10 cellular contexts compared by ENCODE assay signal in the genomic region with DNA sequence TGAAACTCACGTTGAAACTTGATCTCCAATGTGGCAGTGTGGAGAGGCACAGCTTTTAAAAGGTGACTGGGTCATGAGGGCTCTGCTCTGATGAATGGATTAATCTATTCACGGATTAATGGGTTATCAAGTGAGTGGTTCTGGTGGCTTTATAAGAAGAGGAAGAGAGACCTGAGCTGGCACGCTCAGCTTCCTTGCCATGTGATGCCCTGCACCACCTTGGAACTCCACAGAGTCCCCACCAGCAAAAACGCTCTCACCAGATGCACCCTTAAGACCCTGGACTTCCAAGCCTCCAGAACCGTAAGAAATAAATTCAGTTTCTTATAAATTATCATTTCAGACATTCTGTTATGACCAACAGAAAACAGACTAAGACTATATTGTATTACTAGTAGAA. TPM values are rescaled to one million over a fixed set of nuclear protein-coding genes. Genes with fewer than 3 reads are reported as not detected.
A peak's percentile ranks its signal among the peaks of the same experiment; 100 is the strongest.
DNase-seq lines count a peak whose midpoint lies in the region; ATAC-seq and TF ChIP-seq lines count a peak whose summit lies in the region.
"Had no signal": no experiment of that assay in that cellular context is flagged by ENCODE, and none has a peak within 500 bp of the region (broad histone marks: within the 10 kb centered on the region; RNA-seq: fewer than 3 reads in every experiment).

No MANE protein-coding gene starts in this region.

- H3K36me3 ChIP-seq in Peyer's patch (no peaks in the 10 kb centered on the region), esophagus muscularis mucosa (no peaks in the 10 kb centered on the region), suprapubic skin (no peaks in the 10 kb centered on the region)

- TF ChIP-seq EP300 in esophagus muscularis mucosa (IDR thresholded peaks at IDR 0.05) (no peak), suprapubic skin (IDR thresholded peaks at IDR 0.05) (no peak)

- TF ChIP-seq CTCF in Peyer's patch (IDR thresholded peaks at IDR 0.05) (no peak), esophagus muscularis mucosa (IDR thresholded peaks at IDR 0.05) (no peak), suprapubic skin (IDR thresholded peaks at IDR 0.05) (no peak)

- no peaks in the 10 kb centered on the region for H3K9me3 ChIP-seq in Peyer's patch
- H3K9me3 ChIP-seq in esophagus muscularis mucosa = no peaks in the 10 kb centered on the region
- H3K9me3 ChIP-seq in suprapubic skin = no peaks in the 10 kb centered on the region

- no peak for ATAC-seq in HG03175 (IDR thresholded peaks at IDR 0.05; ENCODE audit: unreplicated experiment)

- H3K27me3 ChIP-seq in Peyer's patch (no peaks in the 10 kb centered on the region), esophagus muscularis mucosa (no peaks in the 10 kb centered on the region), suprapubic skin (no peaks in the 10 kb centered on the region)

- TF ChIP-seq POLR2A in Peyer's patch (IDR thresholded peaks at IDR 0.05) = no peak
- TF ChIP-seq POLR2A in esophagus muscularis mucosa (IDR thresholded peaks at IDR 0.05; ENCODE audit: low read depth) = no peak
- TF ChIP-seq POLR2A in suprapubic skin (IDR thresholded peaks at IDR 0.05) = no peak

- H3K4me3 ChIP-seq in Peyer's patch (peak overlapping the region in 3 of 4 donors; percentile 23 to 87 (median 81)), esophagus muscularis mucosa (peak overlapping the region in 3 of 4 donors; percentile 77 to 82 (median 81)), suprapubic skin (peak overlapping the region; percentile 97)

- H3K4me1 ChIP-seq in Peyer's patch (peaks cover 0 to 44% (median 8%) of the 10 kb centered on the region in 4 donors), esophagus muscularis mucosa (peaks cover 33 to 68% (median 59%) of the 10 kb centered on the region in 4 donors), suprapubic skin (peaks cover 58% of the 10 kb centered on the region)

- intact Hi-C loops in esophagus muscularis mucosa (cut with DNase I) = loop anchor here (5.0 kb wide), 1 partner anchor 98 kb away; a partner anchor contains a TSS

- H3K27ac ChIP-seq in Peyer's patch (peak overlapping the region in 1 of 4 donors; percentile 98), esophagus muscularis mucosa (replicated peaks in 1 of 4) (no peak overlapping the region), suprapubic skin (no peak overlapping the region)

- peak; percentile 24 for DNase-seq in activated naive CD4-positive, alpha-beta T cell treated with Interleukin-2 at 50 U/mL for 16 hours
- DNase-seq in activated naive CD4-positive, alpha-beta T cell treated with anti-CD3 and anti-CD28 coated beads, Interleukin-2, amount 50 U/mL, for 16 hours = no peak
- DNase-seq in Peyer's patch (peak in 2 of 3 donors; percentile 57 to 64), esophagus muscularis mucosa (ENCODE audit: extremely low spot score) (peak; percentile 57), suprapubic skin (ENCODE audit: low spot score in 2 of 2) (no peak), D341Med (ENCODE audit: low spot score) (no peak), HUDEP-2 (lab: John Stamatoyannopoulos, UW; ENCODE audit: unreplicated experiment in 76 of 76) (no peak)
- DNase-seq: effector CD4-positive, alpha-beta T cell; NCI-H526 had no signal

- 60% methylated on average over 5 of the region's 5 CpGs for WGBS in esophagus muscularis mucosa
- WGBS in suprapubic skin = 67% methylated on average over 5 of the region's 5 CpGs

RNA-seq across cellular contexts. Expression of a gene that starts 2.6 kb away (rescaled TPM):
- total RNA-seq in Peyer's patch = 10 to 100 TPM; 48.2 to 79.8 (median 66.0) TPM
- 100 to 1,000 TPM in 1 of 4 donors, 10 to 100 TPM in 3; 67.6 to 134 (median 86.7) TPM for total RNA-seq in esophagus muscularis mucosa
- 10 to 100 TPM; 61.7 to 96.0 (median 71.4) TPM for total RNA-seq in suprapubic skin

RNA-seq across cellular contexts. Expression of a gene that starts 43.2 kb away (rescaled TPM):
- 10 to 100 TPM; 22.3 to 68.2 (median 35.6) TPM for total RNA-seq in Peyer's patch
- 100 to 1,000 TPM; 355 to 591 (median 523) TPM for total RNA-seq in esophagus muscularis mucosa
- total RNA-seq in suprapubic skin = 100 to 1,000 TPM; 177 to 341 (median 313) TPM

Comparison
In these comparisons a context has a peak if more than half of its experiments do, and no peak if none do; other contexts are left out.
1. DNase-seq: peak in activated naive CD4-positive, alpha-beta T cell treated with Interleukin-2 at 50 U/mL for 16 hours (single experiment), Peyer's patch (2 of 3) and esophagus muscularis mucosa (single experiment); none in activated naive CD4-positive, alpha-beta T cell treated with anti-CD3 and anti-CD28 coated beads, Interleukin-2, amount 50 U/mL, for 16 hours (single experiment), suprapubic skin (0 of 2), D341Med (single experiment) and HUDEP-2 (0 of 76).
2. Peak in every context shown above with its lines, with median percentiles within 50 percentile points of each other: H3K4me3 ChIP-seq.